In the genomic region with DNA sequence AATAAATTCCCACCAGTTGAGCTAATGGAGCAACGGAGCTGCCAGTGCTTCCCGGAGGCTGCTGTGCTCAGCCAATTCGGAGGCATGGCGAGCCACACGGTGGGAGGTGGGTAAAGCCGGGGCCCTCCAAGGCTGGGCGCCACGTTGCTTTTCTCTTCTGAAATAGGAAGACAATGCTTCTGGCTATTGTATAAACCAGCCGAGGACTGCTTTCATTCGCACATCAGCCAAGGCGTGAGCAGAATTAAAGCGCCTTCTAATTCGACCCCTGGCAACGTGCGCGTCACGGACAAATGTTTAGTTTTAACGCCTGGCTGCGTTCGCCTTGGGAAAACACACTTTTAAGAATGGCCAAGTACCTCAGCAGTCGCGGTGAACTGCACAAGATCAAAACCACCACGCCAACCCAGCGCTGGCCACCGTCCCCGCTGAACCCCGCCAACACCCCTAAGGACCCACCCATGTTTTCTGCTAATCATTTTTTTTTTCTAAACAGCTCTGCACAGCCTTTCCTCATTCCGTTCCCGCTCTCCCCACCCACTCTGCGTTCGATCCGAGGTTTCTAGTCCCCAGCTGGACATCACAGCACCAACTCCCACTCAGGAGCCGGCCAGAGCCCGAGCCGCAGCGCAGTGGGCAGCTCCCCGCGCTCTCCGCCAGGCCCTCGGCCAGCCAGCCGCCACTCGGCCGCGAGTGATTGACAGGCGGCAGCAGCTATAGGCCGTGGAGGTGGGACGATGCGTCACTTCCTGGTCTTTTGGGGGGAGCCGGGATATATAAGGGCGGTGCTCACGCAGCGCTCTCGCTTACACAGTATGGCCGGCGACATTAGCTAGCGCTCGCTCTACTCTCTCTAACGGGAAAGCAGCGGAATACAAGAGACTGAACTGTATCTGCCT, we compare ENCODE assay signal across 8 cellular contexts. TPM values are rescaled to one million over a fixed set of nuclear protein-coding genes. Genes with fewer than 3 reads are reported as not detected.
DNase-seq lines count a peak whose midpoint lies in the region; ATAC-seq and TF ChIP-seq lines count a peak whose summit lies in the region.

A gene (plus strand): TSS at position 805 of the 899 bp plus-strand sequence. CDS start 321 bp downstream, outside the sequence.

- peak within 1 kb of the TSS; percentile 98 for H3K4me2 ChIP-seq in fibroblast of lung (ENCODE audit: extremely low read depth, insufficient read depth, low read length)

- CTCF ChIA-PET in RWPE1 (lab: Yijun Ruan, JAX): interaction anchor here (0.5 to 0.8 kb wide), 5 partner anchors 14 to 78 kb away, joined by 3 to 8 read pairs (median 4); no protein-coding TSS in a partner anchor

- peak within 1 kb of the TSS; percentile 96 for H3K27ac Mint-ChIP-seq in activated T-helper 17 cell treated with anti-CD3 and anti-CD28 coated beads, Interleukin-2, amount 50 U/mL, for 72 hours
- H3K27ac Mint-ChIP-seq in naive thymus-derived CD8-positive, alpha-beta T cell: peak within 1 kb of the TSS; percentile 97 to 100 (median 99)

- peaks cover 46% of the 10 kb centered on the region for H3K36me3 Mint-ChIP-seq in activated T-helper 17 cell treated with anti-CD3 and anti-CD28 coated beads, Interleukin-2, amount 50 U/mL, for 72 hours (ENCODE audit: low read depth)
- no peaks in the 10 kb centered on the region for H3K36me3 Mint-ChIP-seq in naive thymus-derived CD8-positive, alpha-beta T cell

- peak within 1 kb of the TSS; percentile 91 for H3K9ac ChIP-seq in fibroblast of lung (ENCODE audit: insufficient read depth, low read length)

- H3K4me1 Mint-ChIP-seq in activated T-helper 17 cell treated with anti-CD3 and anti-CD28 coated beads, Interleukin-2, amount 50 U/mL, for 72 hours: peaks cover 19% of the 10 kb centered on the region
- H3K4me1 Mint-ChIP-seq in naive thymus-derived CD8-positive, alpha-beta T cell: peaks cover 13 to 33% (median 29%) of the 10 kb centered on the region in 4 donors

- peak within 1 kb of the TSS; percentile 90 for H2AFZ ChIP-seq in fibroblast of lung (ENCODE audit: low read length)

- H3K9me3 ChIP-seq in fibroblast of lung (ENCODE audit: control insufficient read depth, insufficient read depth, low read depth, low read length): no peaks in the 10 kb centered on the region

- H3K27me3 ChIP-seq in fibroblast of lung (ENCODE audit: control insufficient read depth, insufficient read depth, low read length): no peaks in the 10 kb centered on the region

- H3K27me3 Mint-ChIP-seq in activated T-helper 17 cell treated with anti-CD3 and anti-CD28 coated beads, Interleukin-2, amount 50 U/mL, for 72 hours: no peaks in the 10 kb centered on the region
- no peaks in the 10 kb centered on the region for H3K27me3 Mint-ChIP-seq in naive thymus-derived CD8-positive, alpha-beta T cell

- POLR2A ChIA-PET in RWPE1 (lab: Yijun Ruan, JAX; ENCODE audit: low non-redundant PET): interaction anchor here (0.5 to 1.3 kb wide), 9 partner anchors 9 to 339 kb away, joined by 3 to 15 read pairs (median 3); a partner anchor contains a TSS
- POLR2A ChIA-PET in naive thymus-derived CD8-positive, alpha-beta T cell (lab: Charles Lee): interaction anchor here (0.5 to 8.0 kb wide), 37 partner anchors 9 to 1779 kb away, joined by 3 to 346 read pairs (median 4); a partner anchor contains a TSS

- peak within 1 kb of the TSS; percentile 96 for H3K4me3 Mint-ChIP-seq in activated T-helper 17 cell treated with anti-CD3 and anti-CD28 coated beads, Interleukin-2, amount 50 U/mL, for 72 hours
- peak within 1 kb of the TSS; percentile 92 to 100 (median 99) for H3K4me3 Mint-ChIP-seq in naive thymus-derived CD8-positive, alpha-beta T cell

- H3K79me2 ChIP-seq in fibroblast of lung (ENCODE audit: control insufficient read depth, insufficient read depth, low read length): peaks cover 46% of the 10 kb centered on the region

- H3K36me3 ChIP-seq in fibroblast of lung (ENCODE audit: control insufficient read depth, insufficient read depth, low read length): no peaks in the 10 kb centered on the region

- H3K27ac ChIP-seq in RWPE1 (peak within 1 kb of the TSS; percentile 92), fibroblast of lung (ENCODE audit: insufficient read depth, low read length) (peak within 1 kb of the TSS; percentile 93)

- peaks cover 6% of the 10 kb centered on the region for H4K20me1 ChIP-seq in fibroblast of lung (ENCODE audit: control insufficient read depth, extremely low read depth, insufficient read depth, low read length)

- no peak for TF ChIP-seq CTCF in LNCaP clone FGC (IDR thresholded peaks at IDR 0.05; ENCODE audit: control insufficient read depth, extremely low read depth, insufficient read depth)
- no peak for TF ChIP-seq CTCF in RWPE1 (conservative IDR thresholded peaks at IDR 0.05; ENCODE audit: low read depth)
- TF ChIP-seq CTCF in fibroblast of lung (conservative IDR thresholded peaks at IDR 0.05 in 1 of 2, IDR thresholded peaks at IDR 0.05 in 1 of 2; ENCODE audit: low read depth in 1 of 2, low read length in 2 of 2): no peak

- H3K4me3 ChIP-seq in LNCaP clone FGC (ENCODE audit: low read depth, low read length): peak within 1 kb of the TSS; percentile 94
- H3K4me3 ChIP-seq in fibroblast of lung (replicated peaks in 1 of 4; ENCODE audit: control extremely low read depth in 1 of 4, insufficient read depth in 1 of 4, low read depth in 3 of 4, low read length in 4 of 4): peak within 1 kb of the TSS; percentile 78 to 91 (median 90)

- ATAC-seq in activated T-helper 17 cell treated with anti-CD3 and anti-CD28 coated beads, Interleukin-2, amount 50 U/mL, for 72 hours (replicated peaks): peak; percentile 82
- peak; percentile 70 to 76 for ATAC-seq in naive thymus-derived CD8-positive, alpha-beta T cell

- peaks cover 3% of the 10 kb centered on the region for H3K4me1 ChIP-seq in fibroblast of lung (ENCODE audit: control insufficient read depth, extremely low read depth, insufficient read depth, low read length)

- no peaks in the 10 kb centered on the region for H3K9me3 Mint-ChIP-seq in activated T-helper 17 cell treated with anti-CD3 and anti-CD28 coated beads, Interleukin-2, amount 50 U/mL, for 72 hours
- H3K9me3 Mint-ChIP-seq in naive thymus-derived CD8-positive, alpha-beta T cell: no peaks in the 10 kb centered on the region

- DNase-seq in Daoy (ENCODE audit: low read depth): peak; percentile 98
- DNase-seq in GOT3 (lab: John Stamatoyannopoulos, UW): peak; percentile 92
- DNase-seq in LNCaP clone FGC (ENCODE audit: low read depth): peak; percentile 92
- DNase-seq in RWPE1 (ENCODE audit: low spot score): peak; percentile 99
- peak; percentile 97 to 98 for DNase-seq in fibroblast of lung (ENCODE audit: low read depth in 2 of 2)
- peak; percentile 86 to 98 (median 96) for DNase-seq in naive thymus-derived CD8-positive, alpha-beta T cell
- peak; percentile 85 to 97 (median 94) for DNase-seq in stimulated activated naive CD4-positive, alpha-beta T cell (lab: John Stamatoyannopoulos, UW)

RNA-seq across cellular contexts. Expression of the gene that starts here (rescaled TPM):
- total RNA-seq in Daoy (2014; rRNA removed; shearing (Covaris generic)): 110 and 133 TPM in 2 replicates
- total RNA-seq in activated T-helper 17 cell treated with anti-CD3 and anti-CD28 coated beads, Interleukin-2, amount 50 U/mL, for 72 hours: 10 to 100 TPM; 49.8 to 92.9 TPM
- 33.4 and 33.9 TPM in 2 replicates for total RNA-seq in fibroblast of lung
- 92.5 and 107 TPM in 2 replicates for polyA plus RNA-seq in fibroblast of lung
- polyA plus RNA-seq in fibroblast of lung (2012): 42.2 and 42.5 TPM in 2 replicates
- polyA minus RNA-seq in fibroblast of lung (ENCODE audit: low replicate concordance): 5.5 and 6.7 TPM in 2 replicates
- total RNA-seq in naive thymus-derived CD8-positive, alpha-beta T cell: 10 to 100 TPM; 68.0 to 68.1 TPM
- 10 to 100 TPM; 35.9 to 45.6 (median 44.7) TPM for polyA plus RNA-seq in naive thymus-derived CD8-positive, alpha-beta T cell

Comparison
In these comparisons a context has a peak if more than half of its experiments do, and no peak if none do; other contexts are left out.
1. Peak in every context shown above with its lines: DNase-seq, ATAC-seq, H3K4me3 ChIP-seq and H3K27ac ChIP-seq.